Comparison of ENCODE assay signal across 14 cellular contexts in genomic region chr15:72154316-72154715, GRCh38. TPM values are rescaled to one million over a fixed set of nuclear protein-coding genes. Genes with fewer than 3 reads are reported as not detected.
A peak's percentile ranks its signal among the peaks of the same experiment; 100 is the strongest.
DNase-seq lines count a peak whose midpoint lies in the region; ATAC-seq and TF ChIP-seq lines count a peak whose summit lies in the region.
"Had no signal": no experiment of that assay in that cellular context is flagged by ENCODE, and none has a peak within 500 bp of the region (broad histone marks: within the 10 kb centered on the region; RNA-seq: fewer than 3 reads in every experiment).

No MANE protein-coding gene starts in this region.

- CTCF ChIA-PET in naive thymus-derived CD4-positive, alpha-beta T cell (lab: Charles Lee) = interaction anchor here (1.1 to 3.1 kb wide), 2 partner anchors 373 to 411 kb away, joined by 4 to 17 read pairs; no protein-coding TSS in a partner anchor
- CTCF ChIA-PET in CD8-positive, alpha-beta memory T cell (lab: Charles Lee) = interaction anchor here (1.3 to 2.5 kb wide), 3 partner anchors 8 to 415 kb away, joined by 3 to 11 read pairs (median 5); no protein-coding TSS in a partner anchor

- ATAC-seq in left cardiac atrium (no peak), upper lobe of right lung (no peak)
- no peak for ATAC-seq in naive thymus-derived CD4-positive, alpha-beta T cell
- ATAC-seq: CD8-positive, alpha-beta T cell had no signal

- H3K4me3 ChIP-seq in left ventricle myocardium inferior (no peak overlapping the region), parathyroid adenoma (ENCODE audit: low read depth, low read length) (no peak overlapping the region), upper lobe of right lung (no peak overlapping the region)
- no peak overlapping the region for H3K4me3 ChIP-seq in naive thymus-derived CD4-positive, alpha-beta T cell (ENCODE audit: low read length)
- H3K4me3 ChIP-seq in CD8-positive, alpha-beta memory T cell (ENCODE audit: low read length) = no peak overlapping the region
- H3K4me3 ChIP-seq: BLaER1, GM23338 had no signal

- H3K36me3 ChIP-seq in left ventricle myocardium inferior (no peaks in the 10 kb centered on the region), parathyroid adenoma (ENCODE audit: control insufficient read depth, insufficient read depth, low read length) (no peaks in the 10 kb centered on the region), upper lobe of right lung (no peaks in the 10 kb centered on the region)
- no peaks in the 10 kb centered on the region for H3K36me3 ChIP-seq in naive thymus-derived CD4-positive, alpha-beta T cell (ENCODE audit: control insufficient read depth in 2 of 3, insufficient read depth in 3 of 3, low read length in 3 of 3)
- no peaks in the 10 kb centered on the region for H3K36me3 ChIP-seq in CD8-positive, alpha-beta memory T cell (ENCODE audit: insufficient read depth, low read length)
- H3K36me3 ChIP-seq: BLaER1 had no signal

- peak overlapping the region; percentile 69 for H3K27ac ChIP-seq in left ventricle myocardium inferior (replicated peaks)
- H3K27ac ChIP-seq in parathyroid adenoma = peak overlapping the region; percentile 75
- H3K27ac ChIP-seq in upper lobe of right lung = peak overlapping the region; percentile 80
- H3K27ac ChIP-seq in naive thymus-derived CD4-positive, alpha-beta T cell (ENCODE audit: low read depth, low read length) = no peak overlapping the region
- H3K27ac ChIP-seq in CD8-positive, alpha-beta memory T cell (ENCODE audit: low read depth, low read length) = no peak overlapping the region
- H3K27ac ChIP-seq: BLaER1 had no signal

- no peak overlapping the region for H3K27ac Mint-ChIP-seq in glutamatergic neuron (ENCODE audit: unreplicated experiment)
- peak overlapping the region in 1 of 9 donors; percentile 5 for H3K27ac Mint-ChIP-seq in naive thymus-derived CD4-positive, alpha-beta T cell
- H3K27ac Mint-ChIP-seq in CD8-positive, alpha-beta memory T cell = no peak overlapping the region
- H3K27ac Mint-ChIP-seq: CD8-positive, alpha-beta T cell; GM23338 had no signal

- H3K79me2 ChIP-seq in parathyroid adenoma = no peaks in the 10 kb centered on the region

- H3K27me3 ChIP-seq in left ventricle myocardium inferior (ENCODE audit: low read depth) (no peaks in the 10 kb centered on the region), parathyroid adenoma (ENCODE audit: control insufficient read depth, insufficient read depth, low read length) (no peaks in the 10 kb centered on the region), upper lobe of right lung (no peaks in the 10 kb centered on the region)
- no peaks in the 10 kb centered on the region for H3K27me3 ChIP-seq in naive thymus-derived CD4-positive, alpha-beta T cell (ENCODE audit: control insufficient read depth in 2 of 2, insufficient read depth in 2 of 2, low read length in 2 of 2)
- no peaks in the 10 kb centered on the region for H3K27me3 ChIP-seq in CD8-positive, alpha-beta memory T cell (ENCODE audit: insufficient read depth, low read length, poor library complexity, severe bottlenecking)
- H3K27me3 ChIP-seq: BLaER1 had no signal

- H3K9ac ChIP-seq in parathyroid adenoma = no peak overlapping the region
- H3K9ac ChIP-seq: BLaER1 had no signal

- peaks cover 12% of the 10 kb centered on the region for H3K4me1 Mint-ChIP-seq in glutamatergic neuron (ENCODE audit: low read depth, unreplicated experiment)
- H3K4me1 Mint-ChIP-seq in naive thymus-derived CD4-positive, alpha-beta T cell = peaks cover 0 to 7% (median 4%) of the 10 kb centered on the region in 7 donors
- peaks cover 2 to 5% (median 5%) of the 10 kb centered on the region in 3 donors for H3K4me1 Mint-ChIP-seq in CD8-positive, alpha-beta memory T cell

- H3K9me3 ChIP-seq in left ventricle myocardium inferior (replicated peaks) (no peaks in the 10 kb centered on the region), parathyroid adenoma (ENCODE audit: control insufficient read depth, low read length) (no peaks in the 10 kb centered on the region), upper lobe of right lung (no peaks in the 10 kb centered on the region)
- no peaks in the 10 kb centered on the region for H3K9me3 ChIP-seq in naive thymus-derived CD4-positive, alpha-beta T cell (ENCODE audit: control insufficient read depth in 2 of 3, low read length in 3 of 3)
- no peaks in the 10 kb centered on the region for H3K9me3 ChIP-seq in CD8-positive, alpha-beta memory T cell (ENCODE audit: low read length)
- H3K9me3 ChIP-seq: BLaER1 had no signal

- intact Hi-C loops in left ventricle myocardium inferior (cut with micrococcal nuclease) = loop anchor here (10.0 kb wide), 1 partner anchor 410 kb away; no protein-coding TSS in a partner anchor
- intact Hi-C loops in left cardiac atrium (cut with DNase I) = no loop called here
- intact Hi-C loops in upper lobe of right lung (cut with DNase I) = loop anchor here (10.0 kb wide), 1 partner anchor 410 kb away; no protein-coding TSS in a partner anchor
- intact Hi-C loops in naive thymus-derived CD4-positive, alpha-beta T cell (cut with micrococcal nuclease) = loop anchor here (2.0 to 10.0 kb wide), 2 partner anchors 374 to 1040 kb away; partner anchors contain the start of gene THSD4 (in 1 of the 2)

- POLR2A ChIA-PET in naive thymus-derived CD4-positive, alpha-beta T cell (lab: Charles Lee) = no interaction called here
- POLR2A ChIA-PET in CD8-positive, alpha-beta memory T cell (lab: Charles Lee) = no interaction called here

- no peak overlapping the region for H3K4me2 ChIP-seq in parathyroid adenoma (ENCODE audit: low read length)
- H3K4me2 ChIP-seq: BLaER1, GM23338 had no signal

- H3K4me3 Mint-ChIP-seq in glutamatergic neuron (ENCODE audit: unreplicated experiment) = peak overlapping the region; percentile 2
- H3K4me3 Mint-ChIP-seq in naive thymus-derived CD4-positive, alpha-beta T cell = no peak overlapping the region
- no peak overlapping the region for H3K4me3 Mint-ChIP-seq in CD8-positive, alpha-beta memory T cell
- H3K4me3 Mint-ChIP-seq: GM23338 had no signal

- DNase-seq in left ventricle myocardium inferior = no peak
- DNase-seq in left cardiac atrium = no peak
- DNase-seq in glutamatergic neuron = no peak
- no peak for DNase-seq in upper lobe of right lung
- DNase-seq in naive thymus-derived CD4-positive, alpha-beta T cell = no peak
- DNase-seq in CD8-positive, alpha-beta memory T cell = no peak
- no peak for DNase-seq in activated gamma-delta T cell (lab: John Stamatoyannopoulos, UW)
- DNase-seq: CD8-positive, alpha-beta T cell; NCI-H2227 treated with DMSO at 0.1 percent for 48 hours; SHP77 had no signal

- no peaks in the 10 kb centered on the region for H3K9me3 Mint-ChIP-seq in glutamatergic neuron (ENCODE audit: unreplicated experiment)
- no peaks in the 10 kb centered on the region for H3K9me3 Mint-ChIP-seq in naive thymus-derived CD4-positive, alpha-beta T cell
- no peaks in the 10 kb centered on the region for H3K9me3 Mint-ChIP-seq in CD8-positive, alpha-beta memory T cell
- H3K9me3 Mint-ChIP-seq: CD8-positive, alpha-beta T cell; GM23338 had no signal

- peaks cover 12% of the 10 kb centered on the region for H3K4me1 ChIP-seq in left ventricle myocardium inferior
- H3K4me1 ChIP-seq in parathyroid adenoma = peaks cover 6% of the 10 kb centered on the region
- H3K4me1 ChIP-seq in upper lobe of right lung = peaks cover 23% of the 10 kb centered on the region
- H3K4me1 ChIP-seq in naive thymus-derived CD4-positive, alpha-beta T cell (ENCODE audit: control insufficient read depth in 2 of 2, insufficient read depth in 2 of 2, low read length in 2 of 2) = peaks cover 0 to 4% of the 10 kb centered on the region in 2 donors
- no peaks in the 10 kb centered on the region for H3K4me1 ChIP-seq in CD8-positive, alpha-beta memory T cell (ENCODE audit: insufficient read depth, low read length)
- H3K4me1 ChIP-seq: BLaER1 had no signal

- peaks cover 4% of the 10 kb centered on the region for H3K27me3 Mint-ChIP-seq in glutamatergic neuron (ENCODE audit: unreplicated experiment)
- peaks cover 0 to 9% (median 0%) of the 10 kb centered on the region in 5 donors for H3K27me3 Mint-ChIP-seq in naive thymus-derived CD4-positive, alpha-beta T cell
- peaks cover 2 to 4% of the 10 kb centered on the region in 2 donors for H3K27me3 Mint-ChIP-seq in CD8-positive, alpha-beta memory T cell

- TF ChIP-seq CTCF in left ventricle myocardium inferior (IDR thresholded peaks at IDR 0.05; ENCODE audit: borderline replicate concordance) = no peak
- TF ChIP-seq CTCF in glutamatergic neuron (IDR thresholded peaks at IDR 0.05; ENCODE audit: partially characterized antibody, unreplicated experiment) = no peak
- no peak for TF ChIP-seq CTCF in parathyroid adenoma (IDR thresholded peaks at IDR 0.05)
- no peak for TF ChIP-seq CTCF in upper lobe of right lung (IDR thresholded peaks at IDR 0.05)

- H2AFZ ChIP-seq in parathyroid adenoma = no peak overlapping the region

- H3K36me3 Mint-ChIP-seq in glutamatergic neuron (ENCODE audit: unreplicated experiment) = peaks cover 4% of the 10 kb centered on the region
- H3K36me3 Mint-ChIP-seq in naive thymus-derived CD4-positive, alpha-beta T cell = peaks cover 0 to 7% (median 0%) of the 10 kb centered on the region in 5 donors
- H3K36me3 Mint-ChIP-seq in CD8-positive, alpha-beta memory T cell = no peaks in the 10 kb centered on the region
- H3K36me3 Mint-ChIP-seq: CD8-positive, alpha-beta T cell had no signal

RNA-seq across cellular contexts. Expression of gene SENP8, which starts 36.1 kb away (rescaled TPM):
- total RNA-seq in left ventricle myocardium inferior = 6.5 TPM
- 1 to 10 TPM; 3.6 to 4.7 TPM for total RNA-seq in left cardiac atrium
- 6.3 TPM for total RNA-seq in glutamatergic neuron (ENCODE audit: unreplicated experiment)
- 3.3 TPM for total RNA-seq in upper lobe of right lung
- 1 to 10 TPM in 3 of 5 experiments, under 1 TPM in 2; 0.34 to 1.6 (median 1.4) TPM for total RNA-seq in naive thymus-derived CD4-positive, alpha-beta T cell
- 1 to 10 TPM; 1.2 TPM for polyA plus RNA-seq in naive thymus-derived CD4-positive, alpha-beta T cell
- 1 to 10 TPM; 2.7 to 3.0 TPM for total RNA-seq in CD8-positive, alpha-beta memory T cell
- 0.83 TPM for polyA plus RNA-seq in CD8-positive, alpha-beta memory T cell

RNA-seq across cellular contexts. Expression of gene MYO9A, which starts 36.4 kb away (rescaled TPM):
- total RNA-seq in left ventricle myocardium inferior = 22.5 TPM
- total RNA-seq in left cardiac atrium = 10 to 100 TPM; 30.3 to 31.8 TPM
- total RNA-seq in glutamatergic neuron (ENCODE audit: unreplicated experiment) = 111 TPM
- 82.5 TPM for total RNA-seq in upper lobe of right lung
- 10 to 100 TPM; 21.6 to 53.3 (median 29.7) TPM for total RNA-seq in naive thymus-derived CD4-positive, alpha-beta T cell
- 10 to 100 TPM in 1 of 2 donors, 1 to 10 TPM in 1; 8.4 to 20.7 TPM for polyA plus RNA-seq in naive thymus-derived CD4-positive, alpha-beta T cell
- 10 to 100 TPM; 22.0 to 22.2 TPM for total RNA-seq in CD8-positive, alpha-beta memory T cell
- 20.3 TPM for polyA plus RNA-seq in CD8-positive, alpha-beta memory T cell

RNA-seq across cellular contexts. Expression of gene GRAMD2A, which starts 43.3 kb away (rescaled TPM):
- total RNA-seq in left ventricle myocardium inferior = not detected
- not detected for total RNA-seq in left cardiac atrium
- not detected for total RNA-seq in glutamatergic neuron (ENCODE audit: unreplicated experiment)
- 27.4 TPM for total RNA-seq in upper lobe of right lung
- total RNA-seq in naive thymus-derived CD4-positive, alpha-beta T cell = not detected
- polyA plus RNA-seq in naive thymus-derived CD4-positive, alpha-beta T cell = not detected
- not detected for total RNA-seq in CD8-positive, alpha-beta memory T cell
- polyA plus RNA-seq in CD8-positive, alpha-beta memory T cell = not detected
- total RNA-seq: A172; CD8-positive, alpha-beta T cell had no signal

Comparison
In these comparisons a context has a peak if more than half of its experiments do, and no peak if none do; other contexts are left out.
1. intact Hi-C loops: an anchor here in left ventricle myocardium inferior (10.0 kb wide), upper lobe of right lung (10.0 kb wide) and naive thymus-derived CD4-positive, alpha-beta T cell (2.0 to 10.0 kb wide); none called in left cardiac atrium.
2. H3K27ac ChIP-seq: peak in left ventricle myocardium inferior (single experiment), parathyroid adenoma (single experiment) and upper lobe of right lung (single experiment); none in naive thymus-derived CD4-positive, alpha-beta T cell (single experiment) and CD8-positive, alpha-beta memory T cell (single experiment).
3. RNA of gene GRAMD2A, which starts 43.3 kb away (total RNA-seq): 27.4 TPM in upper lobe of right lung (single experiment); not detected in left cardiac atrium, not detected in left ventricle myocardium inferior (single experiment), not detected in glutamatergic neuron (single experiment), not detected in naive thymus-derived CD4-positive, alpha-beta T cell and not detected in CD8-positive, alpha-beta memory T cell; every median in the first group is over 10 times any median in the second.